1 cellular context compared by ENCODE assay signal in genomic region chr2:73233154-73233931, GRCh38.
TF ChIP-seq lines count a peak whose summit lies in the region.

Gene PRADC1, minus strand, starts transcription at chr2:73233239. Its CDS starts 79 bp downstream, at chr2:73233160.

TF ChIP-seq in HepG2, 621 proteins besides CTCF, POLR2A, EP300 and RAD21 (continued from another document):
- TF ChIP-seq ZNF639 (CRISPR knock-in tag; conservative IDR thresholded peaks at IDR 0.05) (0 out of 2 replicates have a peak, but pooled peaks have one; percentile 72), RELA (CRISPR knock-in tag; IDR thresholded peaks at IDR 0.05) (no peak), HHEX (CRISPR knock-in tag; IDR thresholded peaks at IDR 0.05) (peak; percentile 45; the same call in 1 of the 2 replicates), ATM (IDR thresholded peaks at IDR 0.05; ENCODE audit: borderline replicate concordance) (no peak), HNRNPLL (IDR thresholded peaks at IDR 0.05; ENCODE audit: low read depth, low read length, poor library complexity, severe bottlenecking) (peak; percentile 74), NCOA2 (CRISPR knock-in tag; IDR thresholded peaks at IDR 0.05) (peak; percentile 64), ZNF235 (CRISPR knock-in tag; IDR thresholded peaks at IDR 0.05; ENCODE audit: borderline replicate concordance) (peak; percentile 76; the same call in 1 of the 2 replicates), ZNF652 (CRISPR knock-in tag; IDR thresholded peaks at IDR 0.05; ENCODE audit: borderline replicate concordance, low read depth) (peak; percentile 100), ELF3 (CRISPR knock-in tag; IDR thresholded peaks at IDR 0.05) (peak; percentile 39; the same call in 1 of the 2 replicates), CBX1 (IDR thresholded peaks at IDR 0.05; ENCODE audit: low read depth) (peak; percentile 95), ZNF788 (CRISPR knock-in tag; IDR thresholded peaks at IDR 0.05; ENCODE audit: borderline replicate concordance) (peak; percentile 17; the same call in 1 of the 2 replicates), ZNF672 (CRISPR knock-in tag; IDR thresholded peaks at IDR 0.05) (no peak), ATF6 (CRISPR knock-in tag; conservative IDR thresholded peaks at IDR 0.05) (no peak), CBX5 (CRISPR knock-in tag; IDR thresholded peaks at IDR 0.05; ENCODE audit: borderline replicate concordance) (0 out of 2 replicates have a peak, but pooled peaks have one; percentile 51), ZNF383 (CRISPR knock-in tag; IDR thresholded peaks at IDR 0.05; ENCODE audit: borderline replicate concordance) (peak; percentile 73; the same call in 1 of the 2 replicates)
